In genomic region chr16:2371421-2371820, GRCh38 we compare ENCODE assay signal across 25 cellular contexts. TPM values are rescaled to one million over a fixed set of nuclear protein-coding genes. Genes with fewer than 3 reads are reported as not detected.
"Had no signal": no experiment of that assay in that cellular context is flagged by ENCODE, and none has a peak within 500 bp of the region (broad histone marks: within the 10 kb centered on the region; RNA-seq: fewer than 3 reads in every experiment).

No MANE protein-coding gene starts in this region.

- H3K9me3 Mint-ChIP-seq: activated naive CD8-positive, alpha-beta T cell treated with anti-CD3 and anti-CD28 coated beads for 36 hours; dendritic cell treated with granulocyte-macrophage colony-stimulating factor and Interleukin-4, amounts not matched to agents 40 ng/mL and 50 ng/mL, for 4 days; effector memory CD8-positive, alpha-beta T cell; immature natural killer cell; natural killer cell; T-helper 1 cell treated with Interleukin-12 subunit alpha and Interleukin-12 subunit beta and Interleukin-4 antibody, amounts not matched to agents 30 μg/mL and 1 μg/mL, for 36 hours; WTC11 had no signal

- H3K27me3 ChIP-seq: esophagus muscularis mucosa, hepatocyte, thyroid gland had no signal

- H3K4me3 ChIP-seq: esophagus muscularis mucosa, hepatocyte, SJSA1, thyroid gland had no signal

- H3K36me3 ChIP-seq: esophagus muscularis mucosa, SJSA1, thyroid gland had no signal

- H3K27ac ChIP-seq: esophagus muscularis mucosa, hepatocyte, SJSA1, thyroid gland had no signal

- ATAC-seq: effector memory CD8-positive, alpha-beta T cell; left lobe of liver; natural killer cell; sciatic nerve; WTC11 had no signal

- H3K4me1 ChIP-seq: SJSA1, thyroid gland had no signal

- H3K36me3 Mint-ChIP-seq: activated naive CD8-positive, alpha-beta T cell treated with anti-CD3 and anti-CD28 coated beads for 36 hours; immature natural killer cell; natural killer cell; WTC11 had no signal

- H3K4me1 Mint-ChIP-seq: activated naive CD8-positive, alpha-beta T cell treated with anti-CD3 and anti-CD28 coated beads for 36 hours; immature natural killer cell; natural killer cell; WTC11 had no signal

- H3K4me3 Mint-ChIP-seq: activated naive CD8-positive, alpha-beta T cell treated with anti-CD3 and anti-CD28 coated beads for 36 hours; dendritic cell treated with granulocyte-macrophage colony-stimulating factor and Interleukin-4, amounts not matched to agents 40 ng/mL and 50 ng/mL, for 4 days; effector memory CD8-positive, alpha-beta T cell; immature natural killer cell; natural killer cell; T-helper 1 cell treated with Interleukin-12 subunit alpha and Interleukin-12 subunit beta and Interleukin-4 antibody, amounts not matched to agents 30 μg/mL and 1 μg/mL, for 36 hours; WTC11 had no signal

- H3K27ac Mint-ChIP-seq: activated naive CD8-positive, alpha-beta T cell treated with anti-CD3 and anti-CD28 coated beads for 36 hours; dendritic cell treated with granulocyte-macrophage colony-stimulating factor and Interleukin-4, amounts not matched to agents 40 ng/mL and 50 ng/mL, for 4 days; effector memory CD8-positive, alpha-beta T cell; immature natural killer cell; natural killer cell; T-helper 1 cell treated with Interleukin-12 subunit alpha and Interleukin-12 subunit beta and Interleukin-4 antibody, amounts not matched to agents 30 μg/mL and 1 μg/mL, for 36 hours; WTC11 had no signal

- H3K9me3 ChIP-seq: esophagus muscularis mucosa, SJSA1, thyroid gland had no signal

- DNase-seq: activated CD4-positive, alpha-beta T cell treated with anti-CD3 and anti-CD28 coated beads, Interleukin-2, amount 50 U/mL, for 4 hours; activated CD8-positive, alpha-beta memory T cell treated with anti-CD3 and anti-CD28 coated beads, Interleukin-2, amount 50 U/mL, for 48 hours; activated naive CD4-positive, alpha-beta T cell treated with Interleukin-2 at 50 U/mL for 16 hours; activated naive CD8-positive, alpha-beta T cell treated with anti-CD3 and anti-CD28 coated beads for 36 hours; activated T-cell treated with anti-CD3 and anti-CD28 coated beads, Interleukin-2, amount 50 U/mL, for 48 hours; amygdala; cerebellar nuclear complex; effector memory CD8-positive, alpha-beta T cell; immature natural killer cell; midbrain; natural killer cell; small intestine; stimulated activated CD4-positive, alpha-beta T cell treated with anti-CD3 and anti-CD28 coated beads, Interleukin-15, amount 100 ng/mL, for 24 hours; stimulated activated CD8-positive, alpha-beta memory T cell treated with anti-CD3 and anti-CD28 coated beads, Interleukin-4, amount 100 ng/mL, for 48 hours; stimulated activated naive CD4-positive, alpha-beta T cell treated with Interleukin-2 at 50 U/mL for 16 hours; T1000; thyroid gland had no signal

RNA-seq across cellular contexts. Expression of gene ABCA3, which starts 30.9 kb away (rescaled TPM):
- total RNA-seq: SJSA1 had no signal
